Comparison of ENCODE assay signal across 21 cellular contexts in genomic region chr19:1609680-1610474, GRCh38. TPM values are rescaled to one million over a fixed set of nuclear protein-coding genes. Genes with fewer than 3 reads are reported as not detected.
DNase-seq lines count a peak whose midpoint lies in the region; ATAC-seq and TF ChIP-seq lines count a peak whose summit lies in the region.
"Had no signal": no experiment of that assay in that cellular context is flagged by ENCODE, and none has a peak within 500 bp of the region (broad histone marks: within the 10 kb centered on the region; RNA-seq: fewer than 3 reads in every experiment).

No MANE protein-coding gene starts in this region.

- no peaks in the 10 kb centered on the region for H3K27me3 Mint-ChIP-seq in T-helper 17 cell
- no peaks in the 10 kb centered on the region for H3K27me3 Mint-ChIP-seq in naive thymus-derived CD4-positive, alpha-beta T cell
- no peaks in the 10 kb centered on the region for H3K27me3 Mint-ChIP-seq in activated CD8-positive, alpha-beta memory T cell treated with anti-CD3 and anti-CD28 coated beads, Interleukin-2, amount 10 ng/mL, durations not matched to agents 7 days and 5 days
- no peaks in the 10 kb centered on the region for H3K27me3 Mint-ChIP-seq in activated T-helper 2 cell treated with anti-CD3 and anti-CD28 coated beads, Interferon-gamma antibody, Interleukin-2, Interleukin-4, amounts not matched to agents 10 μg/mL and 5 μg/mL and 100 μg/mL, durations not matched to agents 14 hours and 24 hours and 36 hours (ENCODE audit: low read depth)
- H3K27me3 Mint-ChIP-seq: stimulated activated naive CD8-positive, alpha-beta T cell treated with anti-CD3 and anti-CD28 coated beads, Interleukin-15, Interleukin-2, amounts not matched to agents 100 ng/mL and 50 ng/mL, for 24 hours had no signal

- peaks cover 0 to 63% (median 48%) of the 10 kb centered on the region in 11 experiments; a peak in 20 of 22 replicates for H4K20me1 ChIP-seq in BLaER1 treated with 17β-estradiol and CSF1 and Interleukin-3, amounts not matched to agents 10 nM and 100 nM

- DNase-seq in T-helper 17 cell: no peak
- no peak for DNase-seq in naive thymus-derived CD4-positive, alpha-beta T cell
- no peak for DNase-seq in activated CD8-positive, alpha-beta memory T cell treated with anti-CD3 and anti-CD28 coated beads, Interleukin-2, amount 10 ng/mL, durations not matched to agents 7 days and 5 days
- no peak for DNase-seq in activated T-helper 2 cell treated with anti-CD3 and anti-CD28 coated beads, Interferon-gamma antibody, Interleukin-2, Interleukin-4, amounts not matched to agents 10 μg/mL and 5 μg/mL and 100 μg/mL, durations not matched to agents 14 hours and 24 hours and 36 hours (ENCODE audit: low spot score)
- DNase-seq in C1 segment of cervical spinal cord (lab: John Stamatoyannopoulos, UW): no peak
- DNase-seq in DMS 273 treated with DMSO at 0.1 percent for 48 hours (lab: John Stamatoyannopoulos, UW): no peak
- DNase-seq: dermis blood vessel endothelial cell; foreskin fibroblast; HFFc6; islet precursor cell; NCI-H1694 treated with DMSO at 0.1 percent for 48 hours; NCI-H226; stimulated activated CD4-positive, alpha-beta T cell treated with anti-CD3 and anti-CD28 coated beads, Interleukin-1b, Interleukin-23, amount 100 ng/mL, for 48 hours; SW 1271; transverse colon had no signal

- TF ChIP-seq POLR2A in GM15510 (IDR thresholded peaks at IDR 0.05; ENCODE audit: borderline replicate concordance, extremely low read depth, insufficient read length): peak; percentile 14

- no peak overlapping the region; a peak in 1 of 20 replicates for H3K4me3 ChIP-seq in BLaER1 treated with 17β-estradiol and CSF1 and Interleukin-3, amounts not matched to agents 10 nM and 100 nM
- no peak overlapping the region for H3K4me3 ChIP-seq in naive thymus-derived CD4-positive, alpha-beta T cell (ENCODE audit: low read length)
- H3K4me3 ChIP-seq: hepatocyte, prostate gland had no signal

- no peaks in the 10 kb centered on the region for H3K27me3 ChIP-seq in BLaER1 treated with 17β-estradiol and CSF1 and Interleukin-3, amounts not matched to agents 10 nM and 100 nM
- no peaks in the 10 kb centered on the region for H3K27me3 ChIP-seq in naive thymus-derived CD4-positive, alpha-beta T cell (ENCODE audit: control insufficient read depth in 2 of 2, insufficient read depth in 2 of 2, low read length in 2 of 2)
- H3K27me3 ChIP-seq: hepatocyte, transverse colon had no signal

- intact Hi-C loops in naive thymus-derived CD4-positive, alpha-beta T cell (cut with micrococcal nuclease): loop anchor here in 1 of 2 donors (5.0 kb wide), 2 partner anchors 62 to 118 kb away; partner anchors contain the start of genes PCSK4 and REEP6
- intact Hi-C loops in activated T-helper 2 cell treated with anti-CD3 and anti-CD28 coated beads, Interferon-gamma antibody, Interleukin-2, Interleukin-4, amounts not matched to agents 10 μg/mL and 5 μg/mL and 100 μg/mL, durations not matched to agents 14 hours and 24 hours and 36 hours (cut with micrococcal nuclease): no loop called here

- H3K9me3 ChIP-seq in BLaER1 treated with 17β-estradiol and CSF1 and Interleukin-3, amounts not matched to agents 10 nM and 100 nM (replicated peaks in 1 of 11): no peaks in the 10 kb centered on the region
- no peaks in the 10 kb centered on the region for H3K9me3 ChIP-seq in T-helper 17 cell (ENCODE audit: control insufficient read depth, low read length, poor library complexity, severe bottlenecking)
- H3K9me3 ChIP-seq in naive thymus-derived CD4-positive, alpha-beta T cell (ENCODE audit: control insufficient read depth in 2 of 3, low read length in 3 of 3): no peaks in the 10 kb centered on the region
- H3K9me3 ChIP-seq: prostate gland, transverse colon had no signal

- H3K9ac ChIP-seq in BLaER1 treated with 17β-estradiol and CSF1 and Interleukin-3, amounts not matched to agents 10 nM and 100 nM: peak overlapping the region in 6 of 11 experiments; percentile 4 to 64 (median 42); a peak in 7 of 22 replicates

- peak overlapping the region; percentile 89 for H3K4me3 Mint-ChIP-seq in T-helper 17 cell
- H3K4me3 Mint-ChIP-seq in naive thymus-derived CD4-positive, alpha-beta T cell: peak overlapping the region in 8 of 10 donors; percentile 44 to 91 (median 86)
- H3K4me3 Mint-ChIP-seq in activated CD8-positive, alpha-beta memory T cell treated with anti-CD3 and anti-CD28 coated beads, Interleukin-2, amount 10 ng/mL, durations not matched to agents 7 days and 5 days: no peak overlapping the region
- no peak overlapping the region for H3K4me3 Mint-ChIP-seq in activated T-helper 2 cell treated with anti-CD3 and anti-CD28 coated beads, Interferon-gamma antibody, Interleukin-2, Interleukin-4, amounts not matched to agents 10 μg/mL and 5 μg/mL and 100 μg/mL, durations not matched to agents 14 hours and 24 hours and 36 hours (ENCODE audit: low read depth)
- H3K4me3 Mint-ChIP-seq: HFFc6; stimulated activated naive CD8-positive, alpha-beta T cell treated with anti-CD3 and anti-CD28 coated beads, Interleukin-15, Interleukin-2, amounts not matched to agents 100 ng/mL and 50 ng/mL, for 24 hours had no signal

- H3K4me1 ChIP-seq in BLaER1 treated with 17β-estradiol and CSF1 and Interleukin-3, amounts not matched to agents 10 nM and 100 nM: peaks cover 37 to 86% (median 81%) of the 10 kb centered on the region in 10 experiments
- H3K4me1 ChIP-seq in naive thymus-derived CD4-positive, alpha-beta T cell (ENCODE audit: control insufficient read depth in 2 of 2, insufficient read depth in 2 of 2, low read length in 2 of 2): peaks cover 23 to 27% of the 10 kb centered on the region in 2 donors

- CTCF ChIA-PET in naive thymus-derived CD4-positive, alpha-beta T cell (lab: Charles Lee): no interaction called here
- CTCF ChIA-PET in activated CD8-positive, alpha-beta memory T cell treated with anti-CD3 and anti-CD28 coated beads, Interleukin-2, amount 10 ng/mL, durations not matched to agents 7 days and 5 days (lab: Charles Lee): interaction anchor here (1.6 kb wide), 1 partner anchor 64 kb away, joined by 4 read pairs; no protein-coding TSS in a partner anchor

- peaks cover 0 to 2% (median 0%) of the 10 kb centered on the region in 11 donors for H3K9me3 Mint-ChIP-seq in naive thymus-derived CD4-positive, alpha-beta T cell
- no peaks in the 10 kb centered on the region for H3K9me3 Mint-ChIP-seq in activated CD8-positive, alpha-beta memory T cell treated with anti-CD3 and anti-CD28 coated beads, Interleukin-2, amount 10 ng/mL, durations not matched to agents 7 days and 5 days (ENCODE audit: low read depth)
- no peaks in the 10 kb centered on the region for H3K9me3 Mint-ChIP-seq in activated T-helper 2 cell treated with anti-CD3 and anti-CD28 coated beads, Interferon-gamma antibody, Interleukin-2, Interleukin-4, amounts not matched to agents 10 μg/mL and 5 μg/mL and 100 μg/mL, durations not matched to agents 14 hours and 24 hours and 36 hours
- H3K9me3 Mint-ChIP-seq: HFFc6; stimulated activated naive CD8-positive, alpha-beta T cell treated with anti-CD3 and anti-CD28 coated beads, Interleukin-15, Interleukin-2, amounts not matched to agents 100 ng/mL and 50 ng/mL, for 24 hours had no signal

- H3K27ac Mint-ChIP-seq in T-helper 17 cell: peak overlapping the region; percentile 88
- H3K27ac Mint-ChIP-seq in naive thymus-derived CD4-positive, alpha-beta T cell: peak overlapping the region in 6 of 9 donors; percentile 64 to 88 (median 86)
- H3K27ac Mint-ChIP-seq in activated CD8-positive, alpha-beta memory T cell treated with anti-CD3 and anti-CD28 coated beads, Interleukin-2, amount 10 ng/mL, durations not matched to agents 7 days and 5 days: no peak overlapping the region
- no peak overlapping the region for H3K27ac Mint-ChIP-seq in activated T-helper 2 cell treated with anti-CD3 and anti-CD28 coated beads, Interferon-gamma antibody, Interleukin-2, Interleukin-4, amounts not matched to agents 10 μg/mL and 5 μg/mL and 100 μg/mL, durations not matched to agents 14 hours and 24 hours and 36 hours
- H3K27ac Mint-ChIP-seq: HFFc6; stimulated activated naive CD8-positive, alpha-beta T cell treated with anti-CD3 and anti-CD28 coated beads, Interleukin-15, Interleukin-2, amounts not matched to agents 100 ng/mL and 50 ng/mL, for 24 hours had no signal

- POLR2A ChIA-PET in naive thymus-derived CD4-positive, alpha-beta T cell (lab: Charles Lee): interaction anchor here (0.7 to 1.7 kb wide), 2 partner anchors 17 to 18 kb away, joined by 3 to 6 read pairs; partner anchors contain the start of gene MBD3

- peaks cover 8 to 44% (median 30%) of the 10 kb centered on the region in 11 experiments; a peak in 19 of 22 replicates for H3K36me3 ChIP-seq in BLaER1 treated with 17β-estradiol and CSF1 and Interleukin-3, amounts not matched to agents 10 nM and 100 nM
- peaks cover 0 to 47% (median 6%) of the 10 kb centered on the region in 3 experiments for H3K36me3 ChIP-seq in naive thymus-derived CD4-positive, alpha-beta T cell (ENCODE audit: control insufficient read depth in 2 of 3, insufficient read depth in 3 of 3, low read length in 3 of 3)

- H3K4me2 ChIP-seq in BLaER1 treated with 17β-estradiol and CSF1 and Interleukin-3, amounts not matched to agents 10 nM and 100 nM: peak overlapping the region; percentile 71 to 93 (median 89)
- H3K4me2 ChIP-seq: hepatocyte had no signal

- 0 out of 22 replicates have a peak overlapping the region, but pooled peaks of 1 of the 11 experiments have one; percentile 15 for H3K27ac ChIP-seq in BLaER1 treated with 17β-estradiol and CSF1 and Interleukin-3, amounts not matched to agents 10 nM and 100 nM
- peak overlapping the region; percentile 66 for H3K27ac ChIP-seq in naive thymus-derived CD4-positive, alpha-beta T cell (ENCODE audit: low read depth, low read length)
- H3K27ac ChIP-seq: epithelial cell of prostate, hepatocyte, prostate gland, transverse colon had no signal

- ATAC-seq in T-helper 17 cell: no peak
- ATAC-seq in naive thymus-derived CD4-positive, alpha-beta T cell: no peak
- ATAC-seq in activated CD8-positive, alpha-beta memory T cell treated with anti-CD3 and anti-CD28 coated beads, Interleukin-2, amount 10 ng/mL, durations not matched to agents 7 days and 5 days: no peak

- H3K36me3 Mint-ChIP-seq in T-helper 17 cell (ENCODE audit: low read depth): no peaks in the 10 kb centered on the region
- peaks cover 0 to 13% (median 0%) of the 10 kb centered on the region in 5 donors for H3K36me3 Mint-ChIP-seq in naive thymus-derived CD4-positive, alpha-beta T cell
- H3K36me3 Mint-ChIP-seq in activated CD8-positive, alpha-beta memory T cell treated with anti-CD3 and anti-CD28 coated beads, Interleukin-2, amount 10 ng/mL, durations not matched to agents 7 days and 5 days: peaks cover 16% of the 10 kb centered on the region
- H3K36me3 Mint-ChIP-seq in activated T-helper 2 cell treated with anti-CD3 and anti-CD28 coated beads, Interferon-gamma antibody, Interleukin-2, Interleukin-4, amounts not matched to agents 10 μg/mL and 5 μg/mL and 100 μg/mL, durations not matched to agents 14 hours and 24 hours and 36 hours (ENCODE audit: low read depth): peaks cover 37% of the 10 kb centered on the region

- H3K4me1 Mint-ChIP-seq in T-helper 17 cell: peaks cover 21% of the 10 kb centered on the region
- H3K4me1 Mint-ChIP-seq in naive thymus-derived CD4-positive, alpha-beta T cell: peaks cover 14 to 49% (median 34%) of the 10 kb centered on the region in 7 donors
- peaks cover 35% of the 10 kb centered on the region for H3K4me1 Mint-ChIP-seq in activated CD8-positive, alpha-beta memory T cell treated with anti-CD3 and anti-CD28 coated beads, Interleukin-2, amount 10 ng/mL, durations not matched to agents 7 days and 5 days
- peaks cover 8% of the 10 kb centered on the region for H3K4me1 Mint-ChIP-seq in activated T-helper 2 cell treated with anti-CD3 and anti-CD28 coated beads, Interferon-gamma antibody, Interleukin-2, Interleukin-4, amounts not matched to agents 10 μg/mL and 5 μg/mL and 100 μg/mL, durations not matched to agents 14 hours and 24 hours and 36 hours (ENCODE audit: low read depth)

RNA-seq across cellular contexts. Expression of gene UQCR11, which starts 4.6 kb away (rescaled TPM):
- total RNA-seq in T-helper 17 cell: 100 to 1,000 TPM; 125 to 128 TPM
- 100 to 1,000 TPM in 4 of 5 experiments, 10 to 100 TPM in 1; 94.3 to 170 (median 123) TPM for total RNA-seq in naive thymus-derived CD4-positive, alpha-beta T cell
- polyA plus RNA-seq in naive thymus-derived CD4-positive, alpha-beta T cell: 100 to 1,000 TPM; 292 to 606 TPM
- total RNA-seq in activated CD8-positive, alpha-beta memory T cell treated with anti-CD3 and anti-CD28 coated beads, Interleukin-2, amount 10 ng/mL, durations not matched to agents 7 days and 5 days: 100 to 1,000 TPM; 192 to 196 TPM
- total RNA-seq in activated T-helper 2 cell treated with anti-CD3 and anti-CD28 coated beads, Interferon-gamma antibody, Interleukin-2, Interleukin-4, amounts not matched to agents 10 μg/mL and 5 μg/mL and 100 μg/mL, durations not matched to agents 14 hours and 24 hours and 36 hours: 163 and 184 TPM in 2 replicates

RNA-seq across cellular contexts. Expression of gene MBD3, which starts 17.2 kb away (rescaled TPM):
- total RNA-seq in T-helper 17 cell: 10 to 100 TPM; 37.9 to 40.6 TPM
- 10 to 100 TPM; 50.1 to 87.8 (median 64.6) TPM for total RNA-seq in naive thymus-derived CD4-positive, alpha-beta T cell
- polyA plus RNA-seq in naive thymus-derived CD4-positive, alpha-beta T cell: 10 to 100 TPM in 1 of 2 donors, 1 to 10 TPM in 1; 9.1 to 23.1 TPM
- total RNA-seq in activated CD8-positive, alpha-beta memory T cell treated with anti-CD3 and anti-CD28 coated beads, Interleukin-2, amount 10 ng/mL, durations not matched to agents 7 days and 5 days: 100 to 1,000 TPM in 1 of 2 experiments, 10 to 100 TPM in 1; 87.4 to 101 TPM
- 123 and 125 TPM in 2 replicates for total RNA-seq in activated T-helper 2 cell treated with anti-CD3 and anti-CD28 coated beads, Interferon-gamma antibody, Interleukin-2, Interleukin-4, amounts not matched to agents 10 μg/mL and 5 μg/mL and 100 μg/mL, durations not matched to agents 14 hours and 24 hours and 36 hours

RNA-seq across cellular contexts. Expression of gene MEX3D, which starts 41.8 kb away (rescaled TPM):
- 1 to 10 TPM; 2.7 to 3.3 TPM for total RNA-seq in T-helper 17 cell
- 1 to 10 TPM; 2.1 to 8.3 (median 2.3) TPM for total RNA-seq in naive thymus-derived CD4-positive, alpha-beta T cell
- not detected for polyA plus RNA-seq in naive thymus-derived CD4-positive, alpha-beta T cell
- 1 to 10 TPM; 7.6 to 9.5 TPM for total RNA-seq in activated CD8-positive, alpha-beta memory T cell treated with anti-CD3 and anti-CD28 coated beads, Interleukin-2, amount 10 ng/mL, durations not matched to agents 7 days and 5 days
- total RNA-seq in activated T-helper 2 cell treated with anti-CD3 and anti-CD28 coated beads, Interferon-gamma antibody, Interleukin-2, Interleukin-4, amounts not matched to agents 10 μg/mL and 5 μg/mL and 100 μg/mL, durations not matched to agents 14 hours and 24 hours and 36 hours: 14.9 and 15.4 TPM in 2 replicates

RNA-seq across cellular contexts. Expression of gene TCF3, which starts 42.5 kb away (rescaled TPM):
- 10 to 100 TPM; 46.9 to 47.4 TPM for total RNA-seq in T-helper 17 cell
- total RNA-seq in naive thymus-derived CD4-positive, alpha-beta T cell: 10 to 100 TPM; 66.6 to 83.6 (median 78.3) TPM
- 10 to 100 TPM in 1 of 2 donors, 1 to 10 TPM in 1; 5.8 to 15.6 TPM for polyA plus RNA-seq in naive thymus-derived CD4-positive, alpha-beta T cell
- total RNA-seq in activated CD8-positive, alpha-beta memory T cell treated with anti-CD3 and anti-CD28 coated beads, Interleukin-2, amount 10 ng/mL, durations not matched to agents 7 days and 5 days: 100 to 1,000 TPM; 116 to 124 TPM
- total RNA-seq in activated T-helper 2 cell treated with anti-CD3 and anti-CD28 coated beads, Interferon-gamma antibody, Interleukin-2, Interleukin-4, amounts not matched to agents 10 μg/mL and 5 μg/mL and 100 μg/mL, durations not matched to agents 14 hours and 24 hours and 36 hours: 153 and 173 TPM in 2 replicates

Comparison
In these comparisons a context has a peak if more than half of its experiments do, and no peak if none do; other contexts are left out.
1. H3K27ac Mint-ChIP-seq: peak in T-helper 17 cell (single experiment) and naive thymus-derived CD4-positive, alpha-beta T cell (6 of 9); none in activated CD8-positive, alpha-beta memory T cell treated with anti-CD3 and anti-CD28 coated beads, Interleukin-2, amount 10 ng/mL, durations not matched to agents 7 days and 5 days (single experiment) and activated T-helper 2 cell treated with anti-CD3 and anti-CD28 coated beads, Interferon-gamma antibody, Interleukin-2, Interleukin-4, amounts not matched to agents 10 μg/mL and 5 μg/mL and 100 μg/mL, durations not matched to agents 14 hours and 24 hours and 36 hours (single experiment).
2. H3K4me3 Mint-ChIP-seq: peak in T-helper 17 cell (single experiment) and naive thymus-derived CD4-positive, alpha-beta T cell (8 of 10); none in activated CD8-positive, alpha-beta memory T cell treated with anti-CD3 and anti-CD28 coated beads, Interleukin-2, amount 10 ng/mL, durations not matched to agents 7 days and 5 days (single experiment) and activated T-helper 2 cell treated with anti-CD3 and anti-CD28 coated beads, Interferon-gamma antibody, Interleukin-2, Interleukin-4, amounts not matched to agents 10 μg/mL and 5 μg/mL and 100 μg/mL, durations not matched to agents 14 hours and 24 hours and 36 hours (single experiment).